ENCODE assay signal across 8 cellular contexts in genomic region chr11:65891180-65892136, GRCh38. TPM values are rescaled to one million over a fixed set of nuclear protein-coding genes. Genes with fewer than 3 reads are reported as not detected.
DNase-seq lines count a peak whose midpoint lies in the region; ATAC-seq and TF ChIP-seq lines count a peak whose summit lies in the region.

No MANE protein-coding gene starts in this region.

- DNase-seq in activated CD4-positive, alpha-beta T cell treated with anti-CD3 and anti-CD28 coated beads for 36 hours, result peak; percentile 60
- no peak for DNase-seq in activated CD4-positive, alpha-beta T cell treated with anti-CD3 and anti-CD28 coated beads for 1 hour
- DNase-seq in Panc1 (ENCODE audit: low read depth, low spot score) (no peak), left lung (peak in 1 of 2 donors; percentile 90), midbrain (lab: John Stamatoyannopoulos, UW) (no peak)
- peak; percentile 36 to 61 for DNase-seq in stimulated activated naive CD8-positive, alpha-beta T cell treated with anti-CD3 and anti-CD28 coated beads, Interleukin-15, amount 100 ng/mL, for 72 hours

- H3K27me3 Mint-ChIP-seq in activated CD4-positive, alpha-beta T cell treated with anti-CD3 and anti-CD28 coated beads for 36 hours, result no peaks in the 10 kb centered on the region
- peaks cover 31% of the 10 kb centered on the region for H3K27me3 Mint-ChIP-seq in brain
- H3K27me3 Mint-ChIP-seq in stimulated activated naive CD8-positive, alpha-beta T cell treated with anti-CD3 and anti-CD28 coated beads, Interleukin-15, amount 100 ng/mL, for 72 hours, result no peaks in the 10 kb centered on the region

- BruUV-seq in Panc1 (replicated peaks; lab: Mats Ljungman, UMichigan), result TSS peak; percentile 95

- H3K4me1 ChIP-seq in Panc1 (ENCODE audit: control insufficient read depth, insufficient read depth, low read length) (peaks cover 71% of the 10 kb centered on the region), left lung (peaks cover 20 to 89% of the 10 kb centered on the region in 2 donors)

- in situ Hi-C loops in Panc1 (cut with HindIII; ENCODE audit: low pct_unique_long_range_greater_than_20kb, low sequenced_read_pairs), result no loop called here

- peak overlapping the region; percentile 94 for H3K4me3 Mint-ChIP-seq in activated CD4-positive, alpha-beta T cell treated with anti-CD3 and anti-CD28 coated beads for 36 hours
- H3K4me3 Mint-ChIP-seq in brain, result peak overlapping the region; percentile 81 to 99 (median 86)
- peak overlapping the region; percentile 89 to 98 for H3K4me3 Mint-ChIP-seq in stimulated activated naive CD8-positive, alpha-beta T cell treated with anti-CD3 and anti-CD28 coated beads, Interleukin-15, amount 100 ng/mL, for 72 hours

- H3K27me3 ChIP-seq in Panc1 (ENCODE audit: control insufficient read depth, insufficient read depth, low read length) (no peaks in the 10 kb centered on the region), left lung (no peaks in the 10 kb centered on the region)

- POLR2A ChIA-PET in activated CD4-positive, alpha-beta T cell treated with anti-CD3 and anti-CD28 coated beads for 36 hours (lab: Charles Lee), result interaction anchor here (0.7 to 6.3 kb wide), 9 partner anchors 9 to 173 kb away, joined by 3 to 68 read pairs (median 4); partner anchors contain the start of genes CFL1, FOSL1, MUS81 and RNASEH2C
- POLR2A ChIA-PET in Panc1 (lab: Charles Lee), result interaction anchor here (0.5 to 2.2 kb wide), 6 partner anchors 15 to 1490 kb away, joined by 3 to 8 read pairs (median 4); no protein-coding TSS in a partner anchor

- peak overlapping the region; percentile 88 to 93 for H3K4me3 ChIP-seq in Panc1 (ENCODE audit: low read depth in 2 of 2, low read length in 2 of 2)
- peak overlapping the region; percentile 52 to 70 for H3K4me3 ChIP-seq in left lung

- intact Hi-C loops in activated CD4-positive, alpha-beta T cell treated with anti-CD3 and anti-CD28 coated beads for 36 hours (cut with DNase I, micrococcal nuclease), result loop anchor here (2.0 to 10.0 kb wide), 4 partner anchors 69 to 467 kb away; partner anchors contain the start of genes NEAT1 (in 1 of the 2), RAB1B (in 1 of the 2) and SART1 (in 1 of the 2)
- intact Hi-C loops in Panc1 (cut with micrococcal nuclease; ENCODE audit: unreplicated experiment) (no loop called here), left lung (cut with DNase I) (no loop called here)

- no peak for ATAC-seq in activated CD4-positive, alpha-beta T cell treated with anti-CD3 and anti-CD28 coated beads for 36 hours
- peak; percentile 20 for ATAC-seq in Panc1
- ATAC-seq in left lung, result no peak
- ATAC-seq in stimulated activated naive CD8-positive, alpha-beta T cell treated with anti-CD3 and anti-CD28 coated beads, Interleukin-15, amount 100 ng/mL, for 72 hours, result peak; percentile 10
- no peak for ATAC-seq in GM18498 (IDR thresholded peaks at IDR 0.05; ENCODE audit: unreplicated experiment)

- CTCF ChIA-PET in activated CD4-positive, alpha-beta T cell treated with anti-CD3 and anti-CD28 coated beads for 36 hours (lab: Charles Lee), result interaction anchor here (0.6 to 10.8 kb wide), 17 partner anchors 8 to 344 kb away, joined by 3 to 210 read pairs (median 6); partner anchors contain the start of genes CFL1, CTSW, FOSL1 and MUS81
- CTCF ChIA-PET in Panc1 (lab: Charles Lee), result interaction anchor here (0.9 to 1.1 kb wide), 3 partner anchors 21 to 180 kb away, joined by 3 read pairs; no protein-coding TSS in a partner anchor

- peaks cover 71% of the 10 kb centered on the region for H3K4me1 Mint-ChIP-seq in activated CD4-positive, alpha-beta T cell treated with anti-CD3 and anti-CD28 coated beads for 36 hours
- H3K4me1 Mint-ChIP-seq in brain, result peaks cover 65% of the 10 kb centered on the region
- peaks cover 72% of the 10 kb centered on the region for H3K4me1 Mint-ChIP-seq in stimulated activated naive CD8-positive, alpha-beta T cell treated with anti-CD3 and anti-CD28 coated beads, Interleukin-15, amount 100 ng/mL, for 72 hours

- H3K36me3 ChIP-seq in Panc1 (ENCODE audit: control insufficient read depth, insufficient read depth, low read length) (no peaks in the 10 kb centered on the region; the same call in 1 of the 2 replicates), left lung (peaks cover 0 to 30% of the 10 kb centered on the region in 2 donors)

- no peaks in the 10 kb centered on the region for H3K9me3 Mint-ChIP-seq in activated CD4-positive, alpha-beta T cell treated with anti-CD3 and anti-CD28 coated beads for 36 hours (ENCODE audit: low read depth)
- H3K9me3 Mint-ChIP-seq in brain, result no peaks in the 10 kb centered on the region
- no peaks in the 10 kb centered on the region for H3K9me3 Mint-ChIP-seq in stimulated activated naive CD8-positive, alpha-beta T cell treated with anti-CD3 and anti-CD28 coated beads, Interleukin-15, amount 100 ng/mL, for 72 hours

- peaks cover 44% of the 10 kb centered on the region for H3K36me3 Mint-ChIP-seq in activated CD4-positive, alpha-beta T cell treated with anti-CD3 and anti-CD28 coated beads for 36 hours (ENCODE audit: low read depth)
- H3K36me3 Mint-ChIP-seq in brain, result peaks cover 7% of the 10 kb centered on the region

- peak overlapping the region; percentile 87 for H3K27ac ChIP-seq in Panc1 (ENCODE audit: low read length)
- H3K27ac ChIP-seq in left lung, result peak overlapping the region; percentile 95 to 97

- TF ChIP-seq CTCF in Panc1 (IDR thresholded peaks at IDR 0.05) (peak; percentile 84), brain (conservative IDR thresholded peaks at IDR 0.05) (peak; percentile 5 to 38), left lung (IDR thresholded peaks at IDR 0.05) (no peak)

- H3K9me3 ChIP-seq in Panc1 (ENCODE audit: control insufficient read depth, insufficient read depth, low read depth, low read length), result no peaks in the 10 kb centered on the region
- H3K9me3 ChIP-seq in left lung, result no peaks in the 10 kb centered on the region

- H3K27ac Mint-ChIP-seq in activated CD4-positive, alpha-beta T cell treated with anti-CD3 and anti-CD28 coated beads for 36 hours, result peak overlapping the region; percentile 82
- peak overlapping the region; percentile 22 to 94 (median 72) for H3K27ac Mint-ChIP-seq in brain
- H3K27ac Mint-ChIP-seq in stimulated activated naive CD8-positive, alpha-beta T cell treated with anti-CD3 and anti-CD28 coated beads, Interleukin-15, amount 100 ng/mL, for 72 hours, result peak overlapping the region; percentile 64 to 68

RNA-seq across cellular contexts. Expression of gene CCDC85B, which starts 1.0 kb away (rescaled TPM):
- 10 to 100 TPM; 25.5 to 45.0 TPM for total RNA-seq in activated CD4-positive, alpha-beta T cell treated with anti-CD3 and anti-CD28 coated beads for 36 hours
- total RNA-seq in Panc1 (2021; ENCODE audit: unreplicated experiment), result 85.4 TPM
- polyA plus RNA-seq in Panc1 (2012; ENCODE audit: insufficient read length), result 188 TPM
- 38.8 TPM for polyA plus RNA-seq in brain (ENCODE audit: insufficient read depth, low read depth, low replicate concordance)
- total RNA-seq in left lung, result 10 to 100 TPM; 23.3 to 32.0 TPM

RNA-seq across cellular contexts. Expression of gene FIBP, which starts 3.2 kb away (rescaled TPM):
- total RNA-seq in activated CD4-positive, alpha-beta T cell treated with anti-CD3 and anti-CD28 coated beads for 36 hours, result 100 to 1,000 TPM in 1 of 2 experiments, 10 to 100 TPM in 1; 95.4 to 121 TPM
- total RNA-seq in Panc1 (2021; ENCODE audit: unreplicated experiment) (105 TPM), left lung (10 to 100 TPM; 56.5 to 69.6 TPM)
- 154 TPM for polyA plus RNA-seq in Panc1 (2012; ENCODE audit: insufficient read length)
- polyA plus RNA-seq in brain (ENCODE audit: insufficient read depth, low read depth, low replicate concordance), result 143 TPM

RNA-seq across cellular contexts. Expression of gene FOSL1, which starts 8.7 kb away (rescaled TPM):
- total RNA-seq in activated CD4-positive, alpha-beta T cell treated with anti-CD3 and anti-CD28 coated beads for 36 hours, result 10 to 100 TPM; 11.1 to 11.3 TPM
- total RNA-seq in Panc1 (2021; ENCODE audit: unreplicated experiment), result 186 TPM
- 149 TPM for polyA plus RNA-seq in Panc1 (2012; ENCODE audit: insufficient read length)
- polyA plus RNA-seq in brain (ENCODE audit: insufficient read depth, low read depth, low replicate concordance), result 0.76 TPM
- 10 to 100 TPM in 1 of 2 donors, 1 to 10 TPM in 1; 3.4 to 16.3 TPM for total RNA-seq in left lung

RNA-seq across cellular contexts. Expression of gene CTSW, which starts 11.8 kb away (rescaled TPM):
- total RNA-seq in activated CD4-positive, alpha-beta T cell treated with anti-CD3 and anti-CD28 coated beads for 36 hours, result 1 to 10 TPM; 1.7 TPM
- total RNA-seq in Panc1 (2021; ENCODE audit: unreplicated experiment) (not detected), left lung (1 to 10 TPM; 5.8 to 9.1 TPM)
- not detected for polyA plus RNA-seq in Panc1 (2012; ENCODE audit: insufficient read length)
- polyA plus RNA-seq in brain (ENCODE audit: insufficient read depth, low read depth, low replicate concordance), result 0.76 TPM

RNA-seq across cellular contexts. Expression of gene EFEMP2, which starts 18.9 kb away (rescaled TPM):
- 10 to 100 TPM; 20.2 to 23.4 TPM for total RNA-seq in activated CD4-positive, alpha-beta T cell treated with anti-CD3 and anti-CD28 coated beads for 36 hours
- total RNA-seq in Panc1 (2021; ENCODE audit: unreplicated experiment) (23.7 TPM), left lung (100 to 1,000 TPM in 1 of 2 donors, 10 to 100 TPM in 1; 67.6 to 113 TPM)
- 44.8 TPM for polyA plus RNA-seq in Panc1 (2012; ENCODE audit: insufficient read length)
- 17.1 TPM for polyA plus RNA-seq in brain (ENCODE audit: insufficient read depth, low read depth, low replicate concordance)

Comparison
In these comparisons a context has a peak if more than half of its experiments do, and no peak if none do; other contexts are left out.
1. DNase-seq: peak in activated CD4-positive, alpha-beta T cell treated with anti-CD3 and anti-CD28 coated beads for 36 hours (single experiment) and stimulated activated naive CD8-positive, alpha-beta T cell treated with anti-CD3 and anti-CD28 coated beads, Interleukin-15, amount 100 ng/mL, for 72 hours (2 of 2); none in activated CD4-positive, alpha-beta T cell treated with anti-CD3 and anti-CD28 coated beads for 1 hour (single experiment), Panc1 (single experiment) and midbrain (single experiment).
2. ATAC-seq: peak in Panc1 (single experiment) and stimulated activated naive CD8-positive, alpha-beta T cell treated with anti-CD3 and anti-CD28 coated beads, Interleukin-15, amount 100 ng/mL, for 72 hours (single experiment); none in activated CD4-positive, alpha-beta T cell treated with anti-CD3 and anti-CD28 coated beads for 36 hours (single experiment), left lung (single experiment) and GM18498 (single experiment).
3. CTCF ChIP-seq: peak in Panc1 (single experiment) and brain (2 of 2); none in left lung (0 of 2).
4. RNA of gene FOSL1, which starts 8.7 kb away (total RNA-seq): 186 TPM in Panc1 (single experiment); 3.4 to 16.3 TPM in left lung and 11.1 to 11.3 TPM in activated CD4-positive, alpha-beta T cell treated with anti-CD3 and anti-CD28 coated beads for 36 hours; every median in the first group is over 10 times any median in the second.
5. intact Hi-C loops: an anchor here in activated CD4-positive, alpha-beta T cell treated with anti-CD3 and anti-CD28 coated beads for 36 hours (2.0 to 10.0 kb wide); none called in Panc1 and left lung.
6. Peak in every context shown above with its lines, with median percentiles within 50 percentile points of each other: H3K27ac Mint-ChIP-seq and H3K4me3 Mint-ChIP-seq.